In genomic region chr6:30544666-30545272, GRCh38 we compare ENCODE assay signal across 9 cellular contexts. TPM values are rescaled to one million over a fixed set of nuclear protein-coding genes. Genes with fewer than 3 reads are reported as not detected.
DNase-seq lines count a peak whose midpoint lies in the region; ATAC-seq and TF ChIP-seq lines count a peak whose summit lies in the region.
"Had no signal": no experiment of that assay in that cellular context is flagged by ENCODE, and none has a peak within 500 bp of the region (broad histone marks: within the 10 kb centered on the region; RNA-seq: fewer than 3 reads in every experiment).

No MANE protein-coding gene starts in this region.

- peaks cover 31% of the 10 kb centered on the region; the same call in 1 of the 2 replicates for H3K36me3 ChIP-seq in Loucy (ENCODE audit: insufficient read depth, low read length)

- peak overlapping the region; percentile 34 for H3K4me2 ChIP-seq in Loucy (ENCODE audit: low read depth, low read length, poor library complexity, severe bottlenecking)

- no peaks in the 10 kb centered on the region for H3K27me3 Mint-ChIP-seq in activated naive CD4-positive, alpha-beta T cell treated with anti-CD3 and anti-CD28 coated beads, Interleukin-2, amount 10 ng/mL, durations not matched to agents 7 days and 5 days
- no peaks in the 10 kb centered on the region for H3K27me3 Mint-ChIP-seq in naive B cell

- H4K20me1 ChIP-seq in Loucy (ENCODE audit: insufficient read depth, low read length, poor library complexity, severe bottlenecking) = no peaks in the 10 kb centered on the region

- peaks cover 26% of the 10 kb centered on the region for H3K4me1 ChIP-seq in Loucy (ENCODE audit: insufficient read depth, low read length, poor library complexity, severe bottlenecking)
- H3K4me1 ChIP-seq: HAP-1 had no signal

- CTCF ChIA-PET in activated naive CD4-positive, alpha-beta T cell treated with anti-CD3 and anti-CD28 coated beads, Interleukin-2, amount 10 ng/mL, durations not matched to agents 7 days and 5 days (lab: Charles Lee) = interaction anchor here (0.6 to 11.2 kb wide), 28 partner anchors 9 to 535 kb away, joined by 3 to 251 read pairs (median 5); partner anchors contain the start of genes ABCF1, GNL1 and PRR3

- DNase-seq in activated naive CD4-positive, alpha-beta T cell treated with anti-CD3 and anti-CD28 coated beads, Interleukin-2, amount 10 ng/mL, durations not matched to agents 7 days and 5 days = no peak
- no peak for DNase-seq in activated naive CD4-positive, alpha-beta T cell treated with anti-CD3 and anti-CD28 coated beads, Interleukin-2, amount 50 U/mL, for 16 hours
- DNase-seq in SKM-1 treated with dmso at 0.1 percent for 144 hours (lab: John Stamatoyannopoulos, UW; ENCODE audit: unreplicated experiment) = peak; percentile 64
- no peak for DNase-seq in epithelial cell of proximal tubule (ENCODE audit: low read depth)
- peak; percentile 55 for DNase-seq in naive B cell

- TF ChIP-seq CTCF in Loucy (conservative IDR thresholded peaks at IDR 0.05; ENCODE audit: low read length) (peak; percentile 80), epithelial cell of proximal tubule (conservative IDR thresholded peaks at IDR 0.05; ENCODE audit: low read depth, low read length) (peak; percentile 80)

- H3K79me2 ChIP-seq in Loucy (ENCODE audit: insufficient read depth, low read length) = no peaks in the 10 kb centered on the region

- no peaks in the 10 kb centered on the region for H3K9me3 ChIP-seq in Loucy (ENCODE audit: insufficient read depth, low read depth, low read length)
- H3K9me3 ChIP-seq: HAP-1 had no signal

- H3K27me3 ChIP-seq in Loucy (ENCODE audit: insufficient read depth, low read length, poor library complexity, severe bottlenecking) = no peaks in the 10 kb centered on the region

- no peak overlapping the region for H3K4me3 ChIP-seq in Loucy (ENCODE audit: low read length, poor library complexity, severe bottlenecking)
- H3K4me3 ChIP-seq in epithelial cell of proximal tubule (ENCODE audit: low read depth, low read length) = no peak overlapping the region
- H3K4me3 ChIP-seq: HAP-1 had no signal

- H3K9me3 Mint-ChIP-seq in activated naive CD4-positive, alpha-beta T cell treated with anti-CD3 and anti-CD28 coated beads, Interleukin-2, amount 10 ng/mL, durations not matched to agents 7 days and 5 days = no peaks in the 10 kb centered on the region
- H3K9me3 Mint-ChIP-seq in naive B cell = no peaks in the 10 kb centered on the region

- ATAC-seq in naive B cell (ENCODE audit: low read depth in 2 of 2) (peak in 1 of 2 donors; percentile 26), HG02571 (IDR thresholded peaks at IDR 0.05; ENCODE audit: unreplicated experiment) (no peak), HG02798 (IDR thresholded peaks at IDR 0.05; ENCODE audit: poor library complexity, unreplicated experiment) (no peak)

- H3F3A ChIP-seq in Loucy (ENCODE audit: low read depth) = 0 out of 2 replicates have a peak, but pooled peaks cover 5% of the 10 kb centered on the region

- H3K27ac Mint-ChIP-seq in activated naive CD4-positive, alpha-beta T cell treated with anti-CD3 and anti-CD28 coated beads, Interleukin-2, amount 10 ng/mL, durations not matched to agents 7 days and 5 days = peak overlapping the region; percentile 71
- peak overlapping the region; percentile 31 to 92 (median 61) for H3K27ac Mint-ChIP-seq in naive B cell

- no peak overlapping the region for H3K4me3 Mint-ChIP-seq in activated naive CD4-positive, alpha-beta T cell treated with anti-CD3 and anti-CD28 coated beads, Interleukin-2, amount 10 ng/mL, durations not matched to agents 7 days and 5 days
- H3K4me3 Mint-ChIP-seq in naive B cell = peak overlapping the region in 1 of 8 donors; percentile 42

- H3K36me3 Mint-ChIP-seq in activated naive CD4-positive, alpha-beta T cell treated with anti-CD3 and anti-CD28 coated beads, Interleukin-2, amount 10 ng/mL, durations not matched to agents 7 days and 5 days = peaks cover 31% of the 10 kb centered on the region
- H3K36me3 Mint-ChIP-seq in naive B cell = peaks cover 6 to 17% of the 10 kb centered on the region in 2 donors

- H2AFZ ChIP-seq in Loucy (ENCODE audit: low read length) = no peak overlapping the region

- H3K9ac ChIP-seq in Loucy (ENCODE audit: low read depth, low read length, poor library complexity, severe bottlenecking) = no peak overlapping the region

- H3K9me2 ChIP-seq in Loucy (replicated peaks; ENCODE audit: low read depth, low read length) = no peaks in the 10 kb centered on the region

- peaks cover 37% of the 10 kb centered on the region for H3K4me1 Mint-ChIP-seq in activated naive CD4-positive, alpha-beta T cell treated with anti-CD3 and anti-CD28 coated beads, Interleukin-2, amount 10 ng/mL, durations not matched to agents 7 days and 5 days
- H3K4me1 Mint-ChIP-seq in naive B cell = peaks cover 27 to 34% (median 29%) of the 10 kb centered on the region in 3 donors

RNA-seq across cellular contexts. Expression of gene GNL1, which starts 11.5 kb away (rescaled TPM):
- total RNA-seq in epithelial cell of proximal tubule = 46.1 and 46.3 TPM in 2 replicates
- polyA plus RNA-seq in naive B cell (ENCODE audit: low read depth in 6 of 6) = 10 to 100 TPM; 23.8 to 47.4 (median 36.8) TPM

RNA-seq across cellular contexts. Expression of gene PRR3, which starts 12.3 kb away (rescaled TPM):
- 4.6 and 5.2 TPM in 2 replicates for total RNA-seq in epithelial cell of proximal tubule
- polyA plus RNA-seq in naive B cell (ENCODE audit: low read depth in 6 of 6) = 10 to 100 TPM in 4 of 6 donors, 1 to 10 TPM in 2; 8.1 to 14.2 (median 11.2) TPM

RNA-seq across cellular contexts. Expression of gene ABCF1, which starts 26.5 kb away (rescaled TPM):
- total RNA-seq in epithelial cell of proximal tubule = 49.0 and 70.5 TPM in 2 replicates
- 10 to 100 TPM; 11.5 to 31.0 (median 19.3) TPM for polyA plus RNA-seq in naive B cell (ENCODE audit: low read depth in 6 of 6)

RNA-seq across cellular contexts. Expression of gene HLA-E, which starts 55.5 kb away (rescaled TPM):
- 56.9 and 93.3 TPM in 2 replicates for total RNA-seq in epithelial cell of proximal tubule
- polyA plus RNA-seq in naive B cell (ENCODE audit: low read depth in 6 of 6) = 1,000 to 10,000 TPM; 2,024 to 3,192 (median 2,301) TPM

Comparison
In these comparisons a context has a peak if more than half of its experiments do, and no peak if none do; other contexts are left out.
1. DNase-seq: peak in SKM-1 treated with dmso at 0.1 percent for 144 hours (single experiment) and naive B cell (single experiment); none in activated naive CD4-positive, alpha-beta T cell treated with anti-CD3 and anti-CD28 coated beads, Interleukin-2, amount 10 ng/mL, durations not matched to agents 7 days and 5 days (single experiment), activated naive CD4-positive, alpha-beta T cell treated with anti-CD3 and anti-CD28 coated beads, Interleukin-2, amount 50 U/mL, for 16 hours (single experiment) and epithelial cell of proximal tubule (single experiment).